ENCODE assay signal across 16 cellular contexts in genomic region chr6:147699637-147700036, GRCh38.
DNase-seq lines count a peak whose midpoint lies in the region; ATAC-seq and TF ChIP-seq lines count a peak whose summit lies in the region.
"Had no signal": no experiment of that assay in that cellular context is flagged by ENCODE, and none has a peak within 500 bp of the region (broad histone marks: within the 10 kb centered on the region; RNA-seq: fewer than 3 reads in every experiment).

No MANE protein-coding gene starts in this region.

- DNase-seq in A172 (ENCODE audit: low spot score) (peak; percentile 54), adipocyte (ENCODE audit: low read depth) (peak; percentile 48), foreskin keratinocyte (peak; percentile 46 to 74), sigmoid colon (no peak), occipital lobe (lab: John Stamatoyannopoulos, UW) (no peak), NCI-H1694 treated with DMSO at 0.1 percent for 48 hours (lab: John Stamatoyannopoulos, UW) (no peak)
- no peak for DNase-seq in activated effector memory CD4-positive, alpha-beta T cell treated with anti-CD3 and anti-CD28 coated beads, Interleukin-2, amount 50 U/mL, for 16 hours
- DNase-seq: 8988T, activated T-cell treated with anti-CD3 and anti-CD28 coated beads for 4 hours, hippocampal formation, NCI-H1930 had no signal

- H3K27me3 ChIP-seq in adipocyte (replicated peaks; ENCODE audit: control insufficient read depth, insufficient read depth, low read length) (no peaks in the 10 kb centered on the region), foreskin keratinocyte (no peaks in the 10 kb centered on the region), sigmoid colon (no peaks in the 10 kb centered on the region)
- H3K27me3 ChIP-seq: SJSA1 had no signal

- peaks cover 5% of the 10 kb centered on the region for H3K4me1 ChIP-seq in adipocyte (ENCODE audit: control insufficient read depth, insufficient read depth, low read length)
- H3K4me1 ChIP-seq in foreskin keratinocyte, result peaks cover 5% of the 10 kb centered on the region
- peaks cover 0 to 5% (median 2%) of the 10 kb centered on the region in 4 donors for H3K4me1 ChIP-seq in sigmoid colon

- peak overlapping the region; percentile 26 for H3K27ac ChIP-seq in foreskin keratinocyte
- H3K27ac ChIP-seq in sigmoid colon, result no peak overlapping the region
- H3K27ac ChIP-seq: SJSA1, thoracic aorta had no signal

- no peaks in the 10 kb centered on the region for H3K9me3 ChIP-seq in adipocyte (ENCODE audit: control insufficient read depth, low read length)
- no peaks in the 10 kb centered on the region for H3K9me3 ChIP-seq in sigmoid colon
- H3K9me3 ChIP-seq: SJSA1, thoracic aorta had no signal

- TF ChIP-seq EP300 in sigmoid colon (IDR thresholded peaks at IDR 0.05), result no peak

- H3K36me3 ChIP-seq in adipocyte (ENCODE audit: control insufficient read depth, insufficient read depth, low read length, severe bottlenecking), result no peaks in the 10 kb centered on the region
- no peaks in the 10 kb centered on the region for H3K36me3 ChIP-seq in sigmoid colon
- H3K36me3 ChIP-seq: SJSA1, thoracic aorta had no signal

- TF ChIP-seq POLR2A in sigmoid colon (IDR thresholded peaks at IDR 0.05), result no peak

- TF ChIP-seq CTCF in foreskin keratinocyte (conservative IDR thresholded peaks at IDR 0.05) (no peak), sigmoid colon (IDR thresholded peaks at IDR 0.05) (no peak)

- intact Hi-C loops in sigmoid colon (cut with DNase I), result no loop called here

- 52 to 78% methylated on average over 4 of the region's 4 CpGs for WGBS in sigmoid colon, 2 donors

- peak; percentile 39 for ATAC-seq in HG03354 (IDR thresholded peaks at IDR 0.05; ENCODE audit: poor library complexity, severe bottlenecking, unreplicated experiment)
- peak; percentile 99 for ATAC-seq in foreskin keratinocyte
- ATAC-seq: WTC11 had no signal

- H3K4me3 ChIP-seq in adipocyte (ENCODE audit: low read length) (no peak overlapping the region), sigmoid colon (no peak overlapping the region)
- H3K4me3 ChIP-seq: SJSA1, smooth muscle cell, thoracic aorta had no signal

- no peak overlapping the region for H3K9ac ChIP-seq in adipocyte (ENCODE audit: low read length)

Comparison
In these comparisons a context has a peak if more than half of its experiments do, and no peak if none do; other contexts are left out.
1. DNase-seq: peak in A172 (single experiment), adipocyte (single experiment) and foreskin keratinocyte (2 of 2); none in sigmoid colon (single experiment), occipital lobe (single experiment), activated effector memory CD4-positive, alpha-beta T cell treated with anti-CD3 and anti-CD28 coated beads, Interleukin-2, amount 50 U/mL, for 16 hours (single experiment) and NCI-H1694 treated with DMSO at 0.1 percent for 48 hours (single experiment).